8 cellular contexts compared by ENCODE assay signal in genomic region chr6:14596410-14596809, GRCh38.
DNase-seq lines count a peak whose midpoint lies in the region; ATAC-seq and TF ChIP-seq lines count a peak whose summit lies in the region.

No MANE protein-coding gene starts in this region.

- WGBS in mammary epithelial cell (ENCODE audit: low coverage, missing lambda C conversion rate) = 15% methylated on average over 4 of the region's 4 CpGs
- WGBS in esophagus squamous epithelium, 2 donors = 38 to 65% methylated on average over 4 of the region's 4 CpGs

- no peak for ATAC-seq in GM19023 (IDR thresholded peaks at IDR 0.05; ENCODE audit: unreplicated experiment)
- ATAC-seq in HG02884 (IDR thresholded peaks at IDR 0.05; ENCODE audit: unreplicated experiment) = no peak

- no peaks in the 10 kb centered on the region for H4K20me1 ChIP-seq in mammary epithelial cell (ENCODE audit: insufficient read depth, low read length)

- no peak for TF ChIP-seq POLR2A in NB4 (IDR thresholded peaks at IDR 0.05; ENCODE audit: extremely low read depth, insufficient read length)
- TF ChIP-seq POLR2A in esophagus squamous epithelium (IDR thresholded peaks at IDR 0.05) = no peak

- dilution Hi-C loops in mammary epithelial cell (cut with HindIII; ENCODE audit: low sequenced_read_pairs) = no loop called here

- peak; percentile 31 for DNase-seq in NCI-H82 (lab: John Stamatoyannopoulos, UW)
- no peak for DNase-seq in NCI-H82 treated with DMSO at 0.1 percent for 48 hours (lab: John Stamatoyannopoulos, UW; ENCODE audit: unreplicated experiment)
- DNase-seq in NB4 (ENCODE audit: low read depth) = peak; percentile 100
- peak; percentile 93 for DNase-seq in mammary epithelial cell
- peak; percentile 47 for DNase-seq in non-pigmented ciliary epithelial cell (ENCODE audit: low read depth)
- DNase-seq in esophagus squamous epithelium (lab: John Stamatoyannopoulos, UW) = no peak

- in situ Hi-C loops in mammary epithelial cell (cut with MboI; ENCODE audit: low sequenced_read_pairs in 2 of 2) = no loop called here

- intact Hi-C loops in mammary epithelial cell (cut with micrococcal nuclease) = no loop called here
- intact Hi-C loops in esophagus squamous epithelium (cut with DNase I) = no loop called here

- H2AFZ ChIP-seq in mammary epithelial cell (ENCODE audit: low read depth, low read length) = no peak overlapping the region

- H3K9me3 ChIP-seq in mammary epithelial cell (replicated peaks; ENCODE audit: insufficient read depth, low read length) = peaks cover 12% of the 10 kb centered on the region
- no peaks in the 10 kb centered on the region for H3K9me3 ChIP-seq in esophagus squamous epithelium

- H3K4me3 ChIP-seq in NB4 (ENCODE audit: low read depth, low read length) (no peak overlapping the region), mammary epithelial cell (replicated peaks in 1 of 3; ENCODE audit: insufficient read depth in 1 of 3, low read depth in 2 of 3, low read length in 3 of 3) (no peak overlapping the region), esophagus squamous epithelium (no peak overlapping the region)

- H3K9ac ChIP-seq in mammary epithelial cell (ENCODE audit: insufficient read depth, low read length) = no peak overlapping the region

- H3K36me3 ChIP-seq in mammary epithelial cell (ENCODE audit: insufficient read depth, low read length) (no peaks in the 10 kb centered on the region), esophagus squamous epithelium (no peaks in the 10 kb centered on the region)

- TF ChIP-seq CTCF in NB4 (IDR thresholded peaks at IDR 0.05; ENCODE audit: low read depth, low read length) (no peak), mammary epithelial cell (conservative IDR thresholded peaks at IDR 0.05 in 1 of 2, IDR thresholded peaks at IDR 0.05 in 1 of 2; ENCODE audit: extremely low read depth in 1 of 2, insufficient read depth in 1 of 2, low read depth in 1 of 2, low read length in 2 of 2) (no peak), esophagus squamous epithelium (IDR thresholded peaks at IDR 0.05) (no peak)

- CTCF ChIA-PET in mammary epithelial cell (lab: Charles Lee; ENCODE audit: low non-redundant PET) = no interaction called here

- no peaks in the 10 kb centered on the region for H3K79me2 ChIP-seq in mammary epithelial cell (ENCODE audit: insufficient read depth, low read length)

- H3K27ac ChIP-seq in mammary epithelial cell (ENCODE audit: insufficient read depth, low read depth, low read length) = no peak overlapping the region
- no peak overlapping the region for H3K27ac ChIP-seq in esophagus squamous epithelium

- H3K4me1 ChIP-seq in mammary epithelial cell (ENCODE audit: insufficient read depth, low read length) (no peaks in the 10 kb centered on the region), esophagus squamous epithelium (no peaks in the 10 kb centered on the region)

- no peak overlapping the region for H3K4me2 ChIP-seq in mammary epithelial cell (ENCODE audit: insufficient read depth, low read depth, low read length)

- peaks cover 24% of the 10 kb centered on the region for H3K27me3 ChIP-seq in mammary epithelial cell (ENCODE audit: insufficient read depth, low read length)
- no peaks in the 10 kb centered on the region for H3K27me3 ChIP-seq in esophagus squamous epithelium

- BruUV-seq in mammary epithelial cell (replicated peaks; lab: Mats Ljungman, UMichigan) = no TSS peak

Comparison
In these comparisons a context has a peak if more than half of its experiments do, and no peak if none do; other contexts are left out.
1. DNase-seq: peak in NCI-H82 (single experiment), NB4 (single experiment), mammary epithelial cell (single experiment) and non-pigmented ciliary epithelial cell (single experiment); none in NCI-H82 treated with DMSO at 0.1 percent for 48 hours (single experiment) and esophagus squamous epithelium (single experiment).